7 cellular contexts compared by ENCODE assay signal in genomic region chrX:7412840-7413239, GRCh38.
"Had no signal": no experiment of that assay in that cellular context is flagged by ENCODE, and none has a peak within 500 bp of the region (broad histone marks: within the 10 kb centered on the region; RNA-seq: fewer than 3 reads in every experiment).

No MANE protein-coding gene starts in this region.

- ATAC-seq: K562 had no signal

- H3K4me3 ChIP-seq: GM23248, K562 had no signal

- FAIRE-seq: HTR-8/SVneo, K562 had no signal

- H3K27ac ChIP-seq: GM23248 had no signal

- DNase-seq: GM23248, GOT3, H7, HCEC 1CT, IMR-90 had no signal
